14 cellular contexts compared by ENCODE assay signal in the genomic region with DNA sequence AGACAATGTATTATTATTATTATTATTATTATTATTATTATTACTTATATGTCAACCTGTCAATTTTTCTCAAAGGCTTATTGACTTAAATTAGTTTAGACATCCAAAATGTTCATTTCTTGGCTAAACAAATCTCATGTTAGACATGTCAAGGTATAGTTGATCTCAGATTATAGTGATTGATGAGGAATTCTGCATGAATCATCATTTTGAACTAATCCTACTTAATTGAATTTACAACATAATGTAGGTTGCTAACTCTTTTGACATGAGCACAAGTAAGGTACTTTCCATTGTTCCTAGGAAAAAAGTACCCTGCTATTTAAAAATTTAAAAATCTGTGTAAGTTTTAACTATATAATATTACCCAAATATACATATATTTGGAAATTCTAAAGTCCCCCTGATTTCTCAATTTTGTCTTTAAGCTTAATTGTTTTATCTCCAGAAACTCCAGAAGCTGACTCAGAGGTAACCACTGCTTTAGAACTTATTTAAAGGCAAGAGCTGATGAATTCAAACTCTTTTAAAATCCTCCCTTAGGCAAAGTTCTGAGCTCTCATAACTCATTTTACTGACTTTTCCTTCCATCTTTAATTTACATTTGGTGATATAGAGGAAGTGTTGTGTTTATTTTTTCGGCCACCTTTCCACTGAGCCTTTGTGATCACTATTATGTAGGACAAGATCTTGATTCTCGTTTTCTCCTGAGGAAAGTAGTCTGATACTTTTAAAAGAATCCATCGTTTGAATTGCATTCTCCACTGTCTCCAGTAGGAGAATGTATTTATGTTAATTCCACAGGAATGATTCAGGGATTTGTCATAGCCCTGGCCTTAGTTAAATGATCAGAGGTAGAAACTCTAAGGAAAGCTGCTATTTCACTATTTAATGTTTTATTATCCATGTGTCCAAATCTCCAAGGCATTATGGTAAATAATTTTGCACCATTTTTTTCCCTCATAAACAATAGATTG.
A peak's percentile ranks its signal among the peaks of the same experiment; 100 is the strongest.
DNase-seq lines count a peak whose midpoint lies in the region; ATAC-seq, FAIRE-seq and TF ChIP-seq lines count a peak whose summit lies in the region.
"Had no signal": no experiment of that assay in that cellular context is flagged by ENCODE, and none has a peak within 500 bp of the region (broad histone marks: within the 10 kb centered on the region; RNA-seq: fewer than 3 reads in every experiment).

No MANE protein-coding gene starts in this region.

- TF ChIP-seq CTCF in cardiac muscle cell (IDR thresholded peaks at IDR 0.05; ENCODE audit: low read depth, low read length): peak; percentile 23
- no peak for TF ChIP-seq CTCF in left ventricle myocardium inferior (IDR thresholded peaks at IDR 0.05; ENCODE audit: borderline replicate concordance)
- no peak for TF ChIP-seq CTCF in foreskin fibroblast (IDR thresholded peaks at IDR 0.05; ENCODE audit: low read depth, low read length)
- TF ChIP-seq CTCF in colonic mucosa (IDR thresholded peaks at IDR 0.05): no peak
- no peak for TF ChIP-seq CTCF in HepG2 (CRISPR knock-in tag; IDR thresholded peaks at IDR 0.05)

- intact Hi-C loops in left ventricle myocardium inferior (cut with micrococcal nuclease) (no loop called here), colonic mucosa (cut with DNase I) (no loop called here), HepG2 (cut with micrococcal nuclease; ENCODE audit: unreplicated experiment) (no loop called here)

- H3K9ac ChIP-seq in colonic mucosa (ENCODE audit: low read depth in 2 of 2, low read length in 2 of 2) (no peak overlapping the region), HepG2 (ENCODE audit: insufficient read depth, low read depth, low read length) (no peak overlapping the region)

- no peaks in the 10 kb centered on the region for H4K20me1 ChIP-seq in HepG2 (ENCODE audit: insufficient read depth, low read length)

- no peak for TF ChIP-seq EP300 in HepG2 (IDR thresholded peaks at IDR 0.05; ENCODE audit: low read depth in 2 of 2, low read length in 2 of 2)
- no peak for TF ChIP-seq EP300 in HepG2 (CRISPR knock-in tag; IDR thresholded peaks at IDR 0.05; ENCODE audit: borderline replicate concordance)

- TF ChIP-seq POLR2A in HepG2 (IDR thresholded peaks at IDR 0.05; ENCODE audit: insufficient read depth in 1 of 2, low read depth in 2 of 2, low read length in 2 of 2): no peak

- ATAC-seq in HG02884 (IDR thresholded peaks at IDR 0.05; ENCODE audit: unreplicated experiment) (no peak), HepG2 (no peak)
- ATAC-seq: A549 had no signal

- in situ Hi-C loops in HepG2 (cut with HindIII; ENCODE audit: extremely low pct_ligation_motif_present, low pct_unique_long_range_greater_than_20kb): no loop called here

- DNase-seq in cardiac muscle cell (ENCODE audit: low read depth in 1 of 2, low spot score in 1 of 2): peak in 1 of 2 donors; percentile 45
- DNase-seq in left ventricle myocardium inferior: no peak
- peak; percentile 37 for DNase-seq in amniotic epithelial cell (ENCODE audit: low read depth)
- DNase-seq in foreskin fibroblast: peak; percentile 7 to 63
- no peak for DNase-seq in HEK293T (ENCODE audit: extremely low spot score)
- no peak for DNase-seq in colonic mucosa
- no peak for DNase-seq in HepG2 (ENCODE audit: low spot score)
- DNase-seq: activated CD8-positive, alpha-beta memory T cell treated with anti-CD3 and anti-CD28 coated beads for 24 hours; activated gamma-delta T cell; NCI-H1092; NCI-H2171 treated with DMSO at 0.1 percent for 48 hours; stimulated activated naive CD4-positive, alpha-beta T cell treated with Interleukin-2 at 50 U/mL for 16 hours had no signal

- no peaks in the 10 kb centered on the region for H3K36me3 ChIP-seq in cardiac muscle cell
- H3K36me3 ChIP-seq in left ventricle myocardium inferior: no peaks in the 10 kb centered on the region
- H3K36me3 ChIP-seq in colonic mucosa: no peaks in the 10 kb centered on the region
- H3K36me3 ChIP-seq in HepG2 (replicated peaks in 1 of 2; ENCODE audit: control insufficient read depth in 1 of 2, insufficient read depth in 2 of 2, low read length in 2 of 2): no peaks in the 10 kb centered on the region

- no peaks in the 10 kb centered on the region for H3K79me2 ChIP-seq in HepG2 (ENCODE audit: insufficient read depth, low read length)

- H3K4me2 ChIP-seq in HepG2 (ENCODE audit: low read depth, low read length): no peak overlapping the region
- H3K4me2 ChIP-seq: A549 had no signal

- 4% methylated on average over 3 of the region's 3 CpGs for WGBS in HepG2 (ENCODE audit: low lambda C conversion rate)

- H3K4me1 ChIP-seq in cardiac muscle cell (ENCODE audit: low read depth) (no peaks in the 10 kb centered on the region), left ventricle myocardium inferior (no peaks in the 10 kb centered on the region), colonic mucosa (no peaks in the 10 kb centered on the region), HepG2 (ENCODE audit: insufficient read depth, low read length) (no peaks in the 10 kb centered on the region)
- H3K4me1 ChIP-seq: A549 had no signal

- H3K27ac ChIP-seq in cardiac muscle cell (no peak overlapping the region), left ventricle myocardium inferior (replicated peaks) (no peak overlapping the region), colonic mucosa (no peak overlapping the region), HepG2 (ENCODE audit: extremely low read length, insufficient read depth, low read length) (no peak overlapping the region)
- H3K27ac ChIP-seq: A549 had no signal

- H3K27me3 ChIP-seq in cardiac muscle cell: no peaks in the 10 kb centered on the region
- H3K27me3 ChIP-seq in left ventricle myocardium inferior (ENCODE audit: low read depth): no peaks in the 10 kb centered on the region
- no peaks in the 10 kb centered on the region for H3K27me3 ChIP-seq in colonic mucosa
- no peaks in the 10 kb centered on the region for H3K27me3 ChIP-seq in HepG2 (ENCODE audit: control insufficient read depth in 1 of 2, insufficient read depth in 2 of 2, low read length in 2 of 2)

- H3K9me3 ChIP-seq in cardiac muscle cell (ENCODE audit: low read depth) (no peaks in the 10 kb centered on the region), left ventricle myocardium inferior (replicated peaks) (no peaks in the 10 kb centered on the region), colonic mucosa (no peaks in the 10 kb centered on the region), HepG2 (ENCODE audit: low read length) (peaks cover 93% of the 10 kb centered on the region)
- H3K9me3 ChIP-seq: A549 had no signal

- no TSS peak for BruUV-seq in HepG2 (replicated peaks; lab: Mats Ljungman, UMichigan)

- FAIRE-seq in HepG2 (lab: Jason Lieb, UNC): no peak
- FAIRE-seq: A549 had no signal

- CTCF ChIA-PET in HEK293T (lab: Yijun Ruan, JAX) (no interaction called here), HepG2 (lab: Yijun Ruan, JAX; ENCODE audit: low intra/inter-chr PET ratio, low total read pairs) (no interaction called here)

- no peak overlapping the region for H2AFZ ChIP-seq in HepG2 (ENCODE audit: low read length)

- POLR2A ChIA-PET in HEK293T (lab: Yijun Ruan, JAX) (no interaction called here), HepG2 (lab: Yijun Ruan, JAX) (no interaction called here)

- TF ChIP-seq RAD21 in HepG2 (CRISPR knock-in tag; IDR thresholded peaks at IDR 0.05): no peak

- no peak overlapping the region for H3K4me3 ChIP-seq in cardiac muscle cell
- no peak overlapping the region for H3K4me3 ChIP-seq in left ventricle myocardium inferior
- no peak overlapping the region for H3K4me3 ChIP-seq in foreskin fibroblast (ENCODE audit: low read depth in 1 of 2, low read length in 2 of 2)
- H3K4me3 ChIP-seq in colonic mucosa: no peak overlapping the region
- no peak overlapping the region for H3K4me3 ChIP-seq in HepG2 (replicated peaks in 1 of 3; ENCODE audit: insufficient read depth in 1 of 3, low read depth in 2 of 3, low read length in 3 of 3)
- H3K4me3 ChIP-seq: A549 had no signal

TF ChIP-seq in HEK293T, 16 proteins besides CTCF, POLR2A, EP300 and RAD21:
- TF ChIP-seq BHLHE40 (IDR thresholded peaks at IDR 0.05; ENCODE audit: borderline replicate concordance): no peak
- TF ChIP-seq FOXM1 (IDR thresholded peaks at IDR 0.05; ENCODE audit: borderline replicate concordance): no peak
- no peak for TF ChIP-seq ELF4 (IDR thresholded peaks at IDR 0.05)
- TF ChIP-seq HDGF (IDR thresholded peaks at IDR 0.05; ENCODE audit: borderline replicate concordance): no peak
- TF ChIP-seq LEF1 (IDR thresholded peaks at IDR 0.05; ENCODE audit: borderline replicate concordance): no peak
- no peak for TF ChIP-seq TARDBP (IDR thresholded peaks at IDR 0.05)
- no peak for TF ChIP-seq ARNT (IDR thresholded peaks at IDR 0.05)
- no peak for TF ChIP-seq NFRKB (IDR thresholded peaks at IDR 0.05)

TF ChIP-seq in HepG2, 621 proteins besides CTCF, POLR2A, EP300 and RAD21:
- TF ChIP-seq RBM22 (optimal IDR thresholded peaks at IDR 0.05; ENCODE audit: low read length): no peak
- TF ChIP-seq KLF13 (CRISPR knock-in tag; IDR thresholded peaks at IDR 0.05): no peak
- TF ChIP-seq SCMH1 (CRISPR knock-in tag; IDR thresholded peaks at IDR 0.05; ENCODE audit: borderline replicate concordance): no peak
- TF ChIP-seq SIX4 (CRISPR knock-in tag; IDR thresholded peaks at IDR 0.05): no peak
- no peak for TF ChIP-seq DMAP1 (CRISPR knock-in tag; IDR thresholded peaks at IDR 0.05)

Comparison
In these comparisons a context has a peak if more than half of its experiments do, and no peak if none do; other contexts are left out.
1. DNase-seq: peak in amniotic epithelial cell (single experiment) and foreskin fibroblast (2 of 2); none in left ventricle myocardium inferior (single experiment), HEK293T (single experiment), colonic mucosa (single experiment) and HepG2 (single experiment).